Comparison of ENCODE assay signal across 9 cellular contexts in genomic region chrX:8140986-8141385, GRCh38. TPM values are rescaled to one million over a fixed set of nuclear protein-coding genes. Genes with fewer than 3 reads are reported as not detected.
"Had no signal": no experiment of that assay in that cellular context is flagged by ENCODE, and none has a peak within 500 bp of the region (broad histone marks: within the 10 kb centered on the region; RNA-seq: fewer than 3 reads in every experiment).

No MANE protein-coding gene starts in this region.

- ATAC-seq: GM12878 had no signal

- FAIRE-seq: G401.6, GM12878, GM12891, GM12892, GM18507, GM19239 had no signal

- DNase-seq: GDM1, GF-D8 had no signal

- H3K4me3 ChIP-seq: GM12878 had no signal

RNA-seq across cellular contexts. Expression of gene VCX2, which starts 30.1 kb away (rescaled TPM):
- total RNA-seq: G401, GM12878 had no signal
